ENCODE assay signal across 21 cellular contexts in the genomic region with DNA sequence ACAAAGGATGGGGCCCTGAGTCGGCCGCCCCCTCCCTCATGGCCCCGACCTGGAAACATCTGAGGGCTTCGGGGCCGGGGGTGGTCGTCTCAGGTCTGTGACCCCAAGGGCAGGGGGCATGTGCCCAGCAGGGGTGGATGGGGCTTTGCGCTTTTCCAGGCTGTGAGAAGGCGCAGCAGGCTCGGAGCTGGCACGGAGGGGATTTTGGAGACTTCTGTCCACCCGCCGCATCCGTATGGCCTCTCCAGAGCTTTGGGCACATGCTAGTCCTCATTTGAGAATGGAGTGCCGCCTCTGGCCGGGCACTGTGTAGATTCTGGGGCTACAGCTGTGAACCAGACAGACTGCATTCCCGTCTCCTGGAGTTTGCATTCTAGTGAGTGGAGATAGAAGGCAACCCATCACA.
"Had no signal": no experiment of that assay in that cellular context is flagged by ENCODE, and none has a peak within 500 bp of the region (broad histone marks: within the 10 kb centered on the region; RNA-seq: fewer than 3 reads in every experiment).

No MANE protein-coding gene starts in this region.

- H3K27ac ChIP-seq: hepatocyte, psoas muscle, suprapubic skin, transverse colon had no signal

- H3K4me3 ChIP-seq: hepatocyte, mucosa of descending colon, psoas muscle, suprapubic skin, transverse colon had no signal

- H2AFZ ChIP-seq: hepatocyte had no signal

- H3K36me3 ChIP-seq: suprapubic skin, transverse colon had no signal

- H3K79me2 ChIP-seq: hepatocyte had no signal

- ATAC-seq: activated CD4-positive, CD25-positive, alpha-beta regulatory T cell treated with anti-CD3 and anti-CD28 coated beads, Interleukin-2, amount 50 U/mL, for 24 hours; effector memory CD8-positive, alpha-beta T cell; left ventricle myocardium superior; right cardiac atrium; stimulated activated naive CD8-positive, alpha-beta T cell treated with anti-CD3 and anti-CD28 coated beads, Interleukin-15, amount 100 ng/mL, for 72 hours had no signal

- H3K4me1 ChIP-seq: psoas muscle, transverse colon had no signal

- H3K9me3 ChIP-seq: mucosa of descending colon, psoas muscle, suprapubic skin, transverse colon had no signal

- DNase-seq: activated CD8-positive, alpha-beta memory T cell treated with anti-CD3 and anti-CD28 coated beads for 24 hours; activated CD8-positive, alpha-beta memory T cell treated with anti-CD3 and anti-CD28 coated beads, Interleukin-2, amount 50 U/mL, for 48 hours; activated gamma-delta T cell treated with Interleukin-2 at 50 U/mL for 16 hours; activated T-cell treated with anti-CD3 and anti-CD28 coated beads, Interleukin-2, amount 50 U/mL, for 48 hours; effector memory CD8-positive, alpha-beta T cell; kidney glomerular epithelial cell; left ventricle myocardium superior; naive B cell; right cardiac atrium; small intestine; stimulated activated CD4-positive, alpha-beta T cell treated with anti-CD3 and anti-CD28 coated beads, Interleukin-4, amount 100 ng/mL, for 1 hour; stimulated activated naive CD8-positive, alpha-beta T cell treated with anti-CD3 and anti-CD28 coated beads, Interleukin-15, amount 100 ng/mL, for 72 hours; transverse colon had no signal

- H3K36me3 Mint-ChIP-seq: activated naive CD8-positive, alpha-beta T cell; naive B cell had no signal

- H3K4me3 Mint-ChIP-seq: activated naive CD8-positive, alpha-beta T cell; dendritic cell treated with granulocyte-macrophage colony-stimulating factor and Interleukin-4, amounts not matched to agents 40 ng/mL and 50 ng/mL, for 4 days; effector memory CD8-positive, alpha-beta T cell; naive B cell; stimulated activated naive CD8-positive, alpha-beta T cell treated with anti-CD3 and anti-CD28 coated beads, Interleukin-15, amount 100 ng/mL, for 72 hours had no signal

- H3K4me2 ChIP-seq: hepatocyte had no signal

- H3K27ac Mint-ChIP-seq: activated naive CD8-positive, alpha-beta T cell; dendritic cell treated with granulocyte-macrophage colony-stimulating factor and Interleukin-4, amounts not matched to agents 40 ng/mL and 50 ng/mL, for 4 days; effector memory CD8-positive, alpha-beta T cell; stimulated activated naive CD8-positive, alpha-beta T cell treated with anti-CD3 and anti-CD28 coated beads, Interleukin-15, amount 100 ng/mL, for 72 hours had no signal

- H3K4me1 Mint-ChIP-seq: naive B cell; stimulated activated naive CD8-positive, alpha-beta T cell treated with anti-CD3 and anti-CD28 coated beads, Interleukin-15, amount 100 ng/mL, for 72 hours had no signal

- H3K9me3 Mint-ChIP-seq: dendritic cell treated with granulocyte-macrophage colony-stimulating factor and Interleukin-4, amounts not matched to agents 40 ng/mL and 50 ng/mL, for 4 days; effector memory CD8-positive, alpha-beta T cell; neural crest cell; stimulated activated naive CD8-positive, alpha-beta T cell treated with anti-CD3 and anti-CD28 coated beads, Interleukin-15, amount 100 ng/mL, for 72 hours had no signal
